Comparison of ENCODE assay signal across 1 cellular context in genomic region chr2:72846171-72847095, GRCh38.
TF ChIP-seq lines count a peak whose summit lies in the region.

No MANE protein-coding gene starts in this region.

TF ChIP-seq in GM12878, 131 proteins besides CTCF, POLR2A, EP300 and RAD21 (continued from another document):
- no peak for TF ChIP-seq CUX1 (IDR thresholded peaks at IDR 0.05; ENCODE audit: insufficient replicate concordance, low read depth, low read length)
- peak; percentile 93 for TF ChIP-seq PKNOX1 (IDR thresholded peaks at IDR 0.05)
- no peak for TF ChIP-seq ZNF274 (IDR thresholded peaks at IDR 0.05; ENCODE audit: insufficient read depth, insufficient read length)
- TF ChIP-seq CBX5 (IDR thresholded peaks at IDR 0.05; ENCODE audit: low read depth), result no peak
- no peak for TF ChIP-seq YY1 (IDR thresholded peaks at IDR 0.05; ENCODE audit: low read depth, low read length)
- no peak for TF ChIP-seq ASH2L (IDR thresholded peaks at IDR 0.05; ENCODE audit: borderline replicate concordance, low read depth)
- TF ChIP-seq ZBTB4 (CRISPR knock-in tag; IDR thresholded peaks at IDR 0.05), result no peak
- TF ChIP-seq SPI1 (IDR thresholded peaks at IDR 0.05; ENCODE audit: borderline replicate concordance, insufficient read depth, low read depth, low read length), result peak; percentile 77; the same call in 1 of the 2 replicates
- no peak for TF ChIP-seq IRF5 (IDR thresholded peaks at IDR 0.05; ENCODE audit: borderline replicate concordance)
- TF ChIP-seq ESRRA (IDR thresholded peaks at IDR 0.05; ENCODE audit: low read length), result no peak
- TF ChIP-seq MTA2 (IDR thresholded peaks at IDR 0.05; ENCODE audit: low read depth), result peak; percentile 63; the same call in 1 of the 2 replicates
- TF ChIP-seq DPF2 (IDR thresholded peaks at IDR 0.05), result peak; percentile 31; the same call in 1 of the 2 replicates
- no peak for TF ChIP-seq HDGF (IDR thresholded peaks at IDR 0.05)
- no peak for TF ChIP-seq BMI1 (IDR thresholded peaks at IDR 0.05; ENCODE audit: borderline replicate concordance)
- TF ChIP-seq SMARCA5 (IDR thresholded peaks at IDR 0.05), result no peak
- TF ChIP-seq SIN3A (IDR thresholded peaks at IDR 0.05; ENCODE audit: low read depth, low read length), result no peak
- no peak for TF ChIP-seq WRNIP1 (IDR thresholded peaks at IDR 0.05; ENCODE audit: borderline replicate concordance, low read depth, low read length)
- no peak for TF ChIP-seq TBL1XR1 (IDR thresholded peaks at IDR 0.05; ENCODE audit: low read depth, low read length)
TF ChIP-seq in GM12878: peak in this region for 8.
